Comparison of ENCODE assay signal across 17 cellular contexts in genomic region chr12:83156800-83157199, GRCh38.
DNase-seq lines count a peak whose midpoint lies in the region; ATAC-seq, FAIRE-seq and TF ChIP-seq lines count a peak whose summit lies in the region.
"Had no signal": no experiment of that assay in that cellular context is flagged by ENCODE, and none has a peak within 500 bp of the region (broad histone marks: within the 10 kb centered on the region; RNA-seq: fewer than 3 reads in every experiment).

No MANE protein-coding gene starts in this region.

- H3K9me3 ChIP-seq in mammary epithelial cell (replicated peaks; ENCODE audit: insufficient read depth, low read length) (no peaks in the 10 kb centered on the region), breast epithelium (no peaks in the 10 kb centered on the region), K562 (replicated peaks; ENCODE audit: control insufficient read depth, insufficient read depth, low read depth, low read length) (no peaks in the 10 kb centered on the region)
- H3K9me3 ChIP-seq: BLaER1 treated with 17β-estradiol and CSF1 and Interleukin-3, amounts not matched to agents 10 nM and 100 nM; SJCRH30 had no signal

- ATAC-seq in K562 (peak; percentile 48), HG03139 (IDR thresholded peaks at IDR 0.05; ENCODE audit: unreplicated experiment) (no peak)

- no peak for FAIRE-seq in K562 (lab: Jason Lieb, UNC)

- BruUV-seq in mammary epithelial cell (replicated peaks; lab: Mats Ljungman, UMichigan) (no TSS peak), K562 (replicated peaks; lab: Mats Ljungman, UMichigan) (no TSS peak)

- no peak for DNase-seq in mammary epithelial cell
- DNase-seq in breast epithelium (ENCODE audit: low spot score in 2 of 2) = no peak
- DNase-seq in NCI-H526 treated with DMSO at 0.1 percent for 48 hours (lab: John Stamatoyannopoulos, UW) = peak; percentile 40
- no peak for DNase-seq in K562 (ENCODE audit: extremely low read depth in 1 of 4, low spot score in 3 of 4)
- DNase-seq in KG1 (lab: John Stamatoyannopoulos, UW) = no peak
- DNase-seq in stimulated activated CD4-positive, alpha-beta T cell treated with anti-CD3 and anti-CD28 coated beads, Interleukin-1b, Interleukin-23, amount 100 ng/mL, for 48 hours = no peak
- no peak for DNase-seq in DMS153 (lab: John Stamatoyannopoulos, UW)
- DNase-seq: CD8-positive, alpha-beta memory T cell; GDM1; GM23248; HCEC 1CT; MV-4-11; NCI-H187 treated with DMSO at 0.1 percent for 48 hours; NCI-H774; SJCRH30 had no signal

- H2AFZ ChIP-seq in mammary epithelial cell (ENCODE audit: low read depth, low read length) (no peak overlapping the region), K562 (ENCODE audit: low read depth, low read length) (peak overlapping the region; percentile 89)
- H2AFZ ChIP-seq: GM23248 had no signal

- TF ChIP-seq POLR2A in breast epithelium (IDR thresholded peaks at IDR 0.05) (no peak), K562 (conservative IDR thresholded peaks at IDR 0.05) (no peak)

- POLR2A ChIA-PET in K562 (lab: Yijun Ruan, JAX) = interaction anchor here (0.7 to 1.2 kb wide), 2 partner anchors 12 to 38 kb away, joined by 3 read pairs; no protein-coding TSS in a partner anchor

- H4K20me1 ChIP-seq in mammary epithelial cell (ENCODE audit: insufficient read depth, low read length) (no peaks in the 10 kb centered on the region), K562 (replicated peaks; ENCODE audit: control insufficient read depth, insufficient read depth, low read length) (no peaks in the 10 kb centered on the region)
- H4K20me1 ChIP-seq: BLaER1 treated with 17β-estradiol and CSF1 and Interleukin-3, amounts not matched to agents 10 nM and 100 nM had no signal

- dilution Hi-C loops in mammary epithelial cell (cut with HindIII; ENCODE audit: low sequenced_read_pairs) = no loop called here

- intact Hi-C loops in mammary epithelial cell (cut with micrococcal nuclease) (no loop called here), breast epithelium (cut with DNase I; ENCODE audit: low total_unique reads) (no loop called here), K562 (cut with micrococcal nuclease) (no loop called here)

- H3K4me3 ChIP-seq in mammary epithelial cell (replicated peaks in 1 of 3; ENCODE audit: insufficient read depth in 1 of 3, low read depth in 2 of 3, low read length in 3 of 3) = no peak overlapping the region
- H3K4me3 ChIP-seq in breast epithelium = no peak overlapping the region
- H3K4me3 ChIP-seq in K562 = peak overlapping the region; percentile 18
- H3K4me3 ChIP-seq: BLaER1 treated with 17β-estradiol and CSF1 and Interleukin-3, amounts not matched to agents 10 nM and 100 nM; GM23248; SJCRH30 had no signal

- H3K27ac ChIP-seq in mammary epithelial cell (ENCODE audit: insufficient read depth, low read depth, low read length) (no peak overlapping the region), breast epithelium (no peak overlapping the region), K562 (ENCODE audit: extremely low read depth, low read depth, low read length) (peak overlapping the region; percentile 8; the same call in 1 of the 3 replicates)
- H3K27ac ChIP-seq: BLaER1 treated with 17β-estradiol and CSF1 and Interleukin-3, amounts not matched to agents 10 nM and 100 nM; GM23248; SJCRH30 had no signal

- no peaks in the 10 kb centered on the region for H3K27me3 ChIP-seq in mammary epithelial cell (ENCODE audit: insufficient read depth, low read length)
- H3K27me3 ChIP-seq in breast epithelium = no peaks in the 10 kb centered on the region
- no peaks in the 10 kb centered on the region for H3K27me3 ChIP-seq in K562 (ENCODE audit: control insufficient read depth in 2 of 2, insufficient read depth in 2 of 2, low read length in 2 of 2)
- H3K27me3 ChIP-seq: BLaER1 treated with 17β-estradiol and CSF1 and Interleukin-3, amounts not matched to agents 10 nM and 100 nM; SJCRH30 had no signal

- H3K36me3 ChIP-seq in mammary epithelial cell (ENCODE audit: insufficient read depth, low read length) (no peaks in the 10 kb centered on the region), breast epithelium (no peaks in the 10 kb centered on the region), K562 (ENCODE audit: control insufficient read depth, insufficient read depth, low read length) (no peaks in the 10 kb centered on the region)
- H3K36me3 ChIP-seq: BLaER1 treated with 17β-estradiol and CSF1 and Interleukin-3, amounts not matched to agents 10 nM and 100 nM; SJCRH30 had no signal

- no peaks in the 10 kb centered on the region for H3K79me2 ChIP-seq in mammary epithelial cell (ENCODE audit: insufficient read depth, low read length)
- H3K79me2 ChIP-seq in K562 (ENCODE audit: control insufficient read depth, insufficient read depth, low read length) = no peaks in the 10 kb centered on the region

- no peaks in the 10 kb centered on the region for H3K9me1 ChIP-seq in K562 (ENCODE audit: control insufficient read depth, insufficient read depth, low read length)

- no peak for TF ChIP-seq RAD21 in K562 (CRISPR knock-in tag; conservative IDR thresholded peaks at IDR 0.05 in 1 of 2, IDR thresholded peaks at IDR 0.05 in 1 of 2)

- peaks cover 7% of the 10 kb centered on the region for H3K4me1 ChIP-seq in mammary epithelial cell (ENCODE audit: insufficient read depth, low read length)
- H3K4me1 ChIP-seq in breast epithelium = no peaks in the 10 kb centered on the region
- no peaks in the 10 kb centered on the region; a peak in 2 of 5 replicates for H3K4me1 ChIP-seq in K562 (replicated peaks in 1 of 2; ENCODE audit: control insufficient read depth in 2 of 2, insufficient read depth in 2 of 2, low read length in 2 of 2)
- H3K4me1 ChIP-seq: BLaER1 treated with 17β-estradiol and CSF1 and Interleukin-3, amounts not matched to agents 10 nM and 100 nM; SJCRH30 had no signal

- TF ChIP-seq CTCF in mammary epithelial cell (conservative IDR thresholded peaks at IDR 0.05 in 1 of 2, IDR thresholded peaks at IDR 0.05 in 1 of 2; ENCODE audit: extremely low read depth in 1 of 2, insufficient read depth in 1 of 2, low read depth in 1 of 2, low read length in 2 of 2) (no peak), breast epithelium (IDR thresholded peaks at IDR 0.05) (no peak), K562 (IDR thresholded peaks at IDR 0.05 in 2 of 3, conservative IDR thresholded peaks at IDR 0.05 in 1 of 3; ENCODE audit: insufficient read depth in 2 of 3, low read depth in 1 of 3, low read length in 3 of 3) (no peak)

- no peak for TF ChIP-seq EP300 in K562 (IDR thresholded peaks at IDR 0.05; ENCODE audit: low read length)

- 93% methylated on average over 2 of the region's 5 CpGs for WGBS in mammary epithelial cell (ENCODE audit: low coverage, missing lambda C conversion rate)
- WGBS in K562 (ENCODE audit: insufficient coverage, low coverage, missing lambda C conversion rate) = 16% methylated on average over 5 of the region's 5 CpGs

- H3K4me2 ChIP-seq in mammary epithelial cell (ENCODE audit: insufficient read depth, low read depth, low read length) = peak overlapping the region; percentile 31
- peak overlapping the region; percentile 71 for H3K4me2 ChIP-seq in K562 (ENCODE audit: insufficient read depth, low read length)
- H3K4me2 ChIP-seq: BLaER1 treated with 17β-estradiol and CSF1 and Interleukin-3, amounts not matched to agents 10 nM and 100 nM had no signal

- H3K9ac ChIP-seq in mammary epithelial cell (ENCODE audit: insufficient read depth, low read length) (no peak overlapping the region), K562 (ENCODE audit: insufficient read depth in 1 of 2, low read depth in 2 of 2, low read length in 2 of 2) (peak overlapping the region in 1 of 2 experiments; percentile 56; a peak in 3 of 4 replicates)
- H3K9ac ChIP-seq: BLaER1 treated with 17β-estradiol and CSF1 and Interleukin-3, amounts not matched to agents 10 nM and 100 nM; GM23248 had no signal

- CTCF ChIA-PET in mammary epithelial cell (lab: Charles Lee; ENCODE audit: low non-redundant PET) = no interaction called here
- CTCF ChIA-PET in K562 (lab: Yijun Ruan, JAX; ENCODE audit: low intra/inter-chr PET ratio) = no interaction called here

- in situ Hi-C loops in mammary epithelial cell (cut with MboI; ENCODE audit: low sequenced_read_pairs in 2 of 2) (no loop called here), K562 (cut with MboI) (no loop called here)

TF ChIP-seq in K562, 482 proteins besides CTCF, POLR2A, EP300 and RAD21 (continues in another document):
- TF ChIP-seq SAFB (IDR thresholded peaks at IDR 0.05; ENCODE audit: borderline replicate concordance, low read depth, low read length) (no peak), BCOR (IDR thresholded peaks at IDR 0.05) (no peak), ZNF740 (CRISPR knock-in tag; IDR thresholded peaks at IDR 0.05) (no peak), ZNF740 (tag; IDR thresholded peaks at IDR 0.05) (no peak), MEIS2 (IDR thresholded peaks at IDR 0.05; ENCODE audit: partially characterized antibody) (peak; percentile 3), LCOR (CRISPR knock-in tag; IDR thresholded peaks at IDR 0.05) (no peak), E2F1 (CRISPR knock-in tag; IDR thresholded peaks at IDR 0.05) (no peak), NFE2 (IDR thresholded peaks at IDR 0.05; ENCODE audit: low read depth) (no peak)
